Comparison of ENCODE assay signal across 8 cellular contexts in the genomic region with DNA sequence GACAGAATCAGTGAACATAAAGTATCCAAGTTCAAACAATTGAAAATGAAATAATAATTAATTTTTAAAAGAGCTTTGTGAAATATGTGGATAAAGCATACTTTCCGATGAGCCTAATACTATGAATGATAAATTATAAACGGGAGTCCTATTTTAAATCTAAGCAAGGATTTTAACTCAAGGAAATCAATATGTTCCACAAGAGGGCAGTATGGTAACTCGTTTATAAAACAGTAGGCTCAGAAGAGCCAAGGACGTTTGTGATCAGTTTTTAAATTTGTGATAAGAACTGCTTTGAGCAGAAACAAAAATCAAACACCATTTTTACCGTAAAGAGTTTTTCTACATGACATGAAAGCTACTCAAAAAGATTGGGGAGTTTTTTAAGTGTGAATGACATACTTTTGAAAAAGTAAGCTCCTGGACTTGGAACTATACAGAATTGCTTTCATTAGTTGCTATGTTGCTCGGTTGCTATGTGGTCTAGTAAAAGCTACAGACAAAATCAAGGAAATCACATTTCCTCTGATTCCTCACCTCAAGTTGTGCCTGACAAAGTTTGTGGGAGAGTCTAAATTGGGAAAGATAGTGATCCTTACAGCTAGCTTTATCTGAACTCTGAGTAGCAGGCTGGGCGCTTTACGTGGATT. TPM values are rescaled to one million over a fixed set of nuclear protein-coding genes. Genes with fewer than 3 reads are reported as not detected.
DNase-seq lines count a peak whose midpoint lies in the region; ATAC-seq, FAIRE-seq and TF ChIP-seq lines count a peak whose summit lies in the region.

No MANE protein-coding gene starts in this region.

- H3K9me3 Mint-ChIP-seq in CD8-positive, alpha-beta T cell: no peaks in the 10 kb centered on the region
- H3K9me3 Mint-ChIP-seq in stimulated activated naive CD8-positive, alpha-beta T cell treated with anti-CD3 and anti-CD28 coated beads, Interleukin-15, amount 100 ng/mL, for 72 hours: no peaks in the 10 kb centered on the region
- no peaks in the 10 kb centered on the region for H3K9me3 Mint-ChIP-seq in activated naive CD4-positive, alpha-beta T cell treated with anti-CD3 and anti-CD28 coated beads, Interleukin-2, amount 50 U/mL, for 72 hours

- peaks cover 3% of the 10 kb centered on the region for H3K27me3 ChIP-seq in CD8-positive, alpha-beta T cell (ENCODE audit: insufficient read depth, low read length)

- H3K4me1 Mint-ChIP-seq in CD8-positive, alpha-beta T cell (ENCODE audit: low read depth): peaks cover 3% of the 10 kb centered on the region
- H3K4me1 Mint-ChIP-seq in stimulated activated naive CD8-positive, alpha-beta T cell treated with anti-CD3 and anti-CD28 coated beads, Interleukin-15, amount 100 ng/mL, for 72 hours: no peaks in the 10 kb centered on the region

- intact Hi-C loops in CD8-positive, alpha-beta T cell (cut with DNase I, micrococcal nuclease): loop anchor here (1.0 to 10.0 kb wide), 9 partner anchors 86 to 1256 kb away; a partner anchor contains a TSS

- no peaks in the 10 kb centered on the region for H3K9me3 ChIP-seq in CD8-positive, alpha-beta T cell (ENCODE audit: low read length)

- FAIRE-seq in HTR-8/SVneo (lab: Jason Lieb, UNC): no peak

- H3K4me1 ChIP-seq in CD8-positive, alpha-beta T cell (ENCODE audit: insufficient read depth, low read length): no peaks in the 10 kb centered on the region

- CTCF ChIA-PET in CD8-positive, alpha-beta T cell (lab: Charles Lee): interaction anchor here (0.7 to 2.9 kb wide), 32 partner anchors 8 to 293 kb away, joined by 3 to 25 read pairs (median 4); a partner anchor contains a TSS

- no peak overlapping the region for H3K4me3 Mint-ChIP-seq in CD8-positive, alpha-beta T cell
- H3K4me3 Mint-ChIP-seq in stimulated activated naive CD8-positive, alpha-beta T cell treated with anti-CD3 and anti-CD28 coated beads, Interleukin-15, amount 100 ng/mL, for 72 hours: no peak overlapping the region

- TF ChIP-seq CTCF in CD8-positive, alpha-beta T cell (IDR thresholded peaks at IDR 0.05): peak; percentile 66
- TF ChIP-seq CTCF in fibroblast of villous mesenchyme (IDR thresholded peaks at IDR 0.05; ENCODE audit: insufficient read depth, low read depth, low read length): peak; percentile 45

- no peak overlapping the region for H3K4me3 ChIP-seq in CD8-positive, alpha-beta T cell (ENCODE audit: low read depth, low read length)
- H3K4me3 ChIP-seq in fibroblast of villous mesenchyme (ENCODE audit: low read depth, low read length): no peak overlapping the region

- H3K27ac ChIP-seq in CD8-positive, alpha-beta T cell (ENCODE audit: low read depth, low read length): no peak overlapping the region

- DNase-seq in CD8-positive, alpha-beta T cell: no peak
- DNase-seq in HTR-8/SVneo (ENCODE audit: insufficient read length, low spot score): peak; percentile 45
- peak; percentile 25 for DNase-seq in SHP77 treated with DMSO at 0.1 percent for 48 hours (lab: John Stamatoyannopoulos, UW)
- DNase-seq in fibroblast of villous mesenchyme (ENCODE audit: low read depth): peak; percentile 55
- peak; percentile 27 for DNase-seq in putamen (ENCODE audit: low spot score)
- DNase-seq in stimulated activated naive CD8-positive, alpha-beta T cell treated with anti-CD3 and anti-CD28 coated beads, Interleukin-15, amount 100 ng/mL, for 72 hours: no peak
- DNase-seq in activated naive CD4-positive, alpha-beta T cell treated with anti-CD3 and anti-CD28 coated beads, Interleukin-2, amount 50 U/mL, for 72 hours (ENCODE audit: low spot score in 2 of 2): no peak

- ATAC-seq in CD8-positive, alpha-beta T cell: no peak
- ATAC-seq in stimulated activated naive CD8-positive, alpha-beta T cell treated with anti-CD3 and anti-CD28 coated beads, Interleukin-15, amount 100 ng/mL, for 72 hours: no peak
- ATAC-seq in HG02885 (IDR thresholded peaks at IDR 0.05; ENCODE audit: poor library complexity, unreplicated experiment): no peak
- no peak for ATAC-seq in activated naive CD4-positive, alpha-beta T cell treated with anti-CD3 and anti-CD28 coated beads, Interleukin-2, amount 50 U/mL, for 72 hours

- H3K27ac Mint-ChIP-seq in CD8-positive, alpha-beta T cell: no peak overlapping the region
- H3K27ac Mint-ChIP-seq in stimulated activated naive CD8-positive, alpha-beta T cell treated with anti-CD3 and anti-CD28 coated beads, Interleukin-15, amount 100 ng/mL, for 72 hours: no peak overlapping the region
- no peak overlapping the region for H3K27ac Mint-ChIP-seq in activated naive CD4-positive, alpha-beta T cell treated with anti-CD3 and anti-CD28 coated beads, Interleukin-2, amount 50 U/mL, for 72 hours

- H3K36me3 ChIP-seq in CD8-positive, alpha-beta T cell (ENCODE audit: insufficient read depth, low read length): no peaks in the 10 kb centered on the region

- no peaks in the 10 kb centered on the region for H3K36me3 Mint-ChIP-seq in CD8-positive, alpha-beta T cell
- H3K36me3 Mint-ChIP-seq in activated naive CD4-positive, alpha-beta T cell treated with anti-CD3 and anti-CD28 coated beads, Interleukin-2, amount 50 U/mL, for 72 hours: no peaks in the 10 kb centered on the region

- POLR2A ChIA-PET in CD8-positive, alpha-beta T cell (lab: Charles Lee): no interaction called here

- H3K27me3 Mint-ChIP-seq in CD8-positive, alpha-beta T cell (ENCODE audit: low read depth): peaks cover 25% of the 10 kb centered on the region
- H3K27me3 Mint-ChIP-seq in stimulated activated naive CD8-positive, alpha-beta T cell treated with anti-CD3 and anti-CD28 coated beads, Interleukin-15, amount 100 ng/mL, for 72 hours: peaks cover 64% of the 10 kb centered on the region

RNA-seq across cellular contexts. Expression of a gene that starts 11.8 kb away (rescaled TPM):
- total RNA-seq in CD8-positive, alpha-beta T cell: not detected
- not detected in 2 replicates for total RNA-seq in fibroblast of villous mesenchyme
- total RNA-seq in activated naive CD4-positive, alpha-beta T cell treated with anti-CD3 and anti-CD28 coated beads, Interleukin-2, amount 50 U/mL, for 72 hours: not detected

Comparison
In these comparisons a context has a peak if more than half of its experiments do, and no peak if none do; other contexts are left out.
1. DNase-seq: peak in HTR-8/SVneo (single experiment), SHP77 treated with DMSO at 0.1 percent for 48 hours (single experiment), fibroblast of villous mesenchyme (single experiment) and putamen (single experiment); none in CD8-positive, alpha-beta T cell (0 of 7), stimulated activated naive CD8-positive, alpha-beta T cell treated with anti-CD3 and anti-CD28 coated beads, Interleukin-15, amount 100 ng/mL, for 72 hours (0 of 2) and activated naive CD4-positive, alpha-beta T cell treated with anti-CD3 and anti-CD28 coated beads, Interleukin-2, amount 50 U/mL, for 72 hours (0 of 2).